1 cellular context compared by ENCODE assay signal in genomic region chr7:111343017-111343416, GRCh38.
TF ChIP-seq lines count a peak whose summit lies in the region.

No MANE protein-coding gene starts in this region.

TF ChIP-seq in K562, 482 proteins besides CTCF, POLR2A, EP300 and RAD21 (continued from another document):
- TF ChIP-seq FOXO4 (CRISPR knock-in tag; IDR thresholded peaks at IDR 0.05), result no peak
- TF ChIP-seq TRIM24 (IDR thresholded peaks at IDR 0.05), result peak in 1 of 2 experiments; percentile 43; a peak in 1 of 4 replicates
- TF ChIP-seq CCNT2 (IDR thresholded peaks at IDR 0.05; ENCODE audit: borderline replicate concordance, extremely low read depth, insufficient read length, low read depth, low read length), result no peak
- TF ChIP-seq U2AF2 (optimal IDR thresholded peaks at IDR 0.05; ENCODE audit: low read depth, low read length), result no peak
- no peak for TF ChIP-seq MCM2 (IDR thresholded peaks at IDR 0.05; ENCODE audit: low read depth)
- no peak for TF ChIP-seq MEIS2 (IDR thresholded peaks at IDR 0.05; ENCODE audit: partially characterized antibody)
TF ChIP-seq in K562: peak in this region for 4.
